Comparison of ENCODE assay signal across 23 cellular contexts in genomic region chr7:16874061-16874460, GRCh38. TPM values are rescaled to one million over a fixed set of nuclear protein-coding genes. Genes with fewer than 3 reads are reported as not detected.
"Had no signal": no experiment of that assay in that cellular context is flagged by ENCODE, and none has a peak within 500 bp of the region (broad histone marks: within the 10 kb centered on the region; RNA-seq: fewer than 3 reads in every experiment).

No MANE protein-coding gene starts in this region.

- H3K4me1 ChIP-seq: SJCRH30 had no signal

- ATAC-seq: HepG2, Panc1, Right ventricle myocardium inferior, SK-N-SH treated with all-trans-retinoic acid at 6 μM for 48 hours had no signal

- H3K9me3 ChIP-seq: SJCRH30 had no signal

- H3K4me3 ChIP-seq: MG63, SJCRH30 had no signal

- DNase-seq: IMR-90, Karpas-422, KG1, MG63, NCI-H1092 treated with DMSO at 0.1 percent for 48 hours, NCI-H1436, NCI-H187, NCI-H2029, NCI-H2081 treated with DMSO at 0.1 percent for 48 hours, NCI-H2171, NCI-H226, NCI-H446, NCI-H510A, NCI-H524 treated with DMSO at 0.1 percent for 48 hours, NCI-H69, NCI-H774, SHP77 treated with DMSO at 0.1 percent for 48 hours, SJCRH30 had no signal

- H3K27me3 ChIP-seq: MG63, SJCRH30 had no signal

- H3K36me3 ChIP-seq: MG63, SJCRH30 had no signal

- H3K27ac ChIP-seq: SJCRH30 had no signal

RNA-seq across cellular contexts. Expression of gene AGR3, which starts 7.7 kb away (rescaled TPM):
- total RNA-seq: HepG2, IMR-90, Right ventricle myocardium inferior, RPMI7951, SJCRH30 had no signal
